Comparison of ENCODE assay signal across 11 cellular contexts in the genomic region with DNA sequence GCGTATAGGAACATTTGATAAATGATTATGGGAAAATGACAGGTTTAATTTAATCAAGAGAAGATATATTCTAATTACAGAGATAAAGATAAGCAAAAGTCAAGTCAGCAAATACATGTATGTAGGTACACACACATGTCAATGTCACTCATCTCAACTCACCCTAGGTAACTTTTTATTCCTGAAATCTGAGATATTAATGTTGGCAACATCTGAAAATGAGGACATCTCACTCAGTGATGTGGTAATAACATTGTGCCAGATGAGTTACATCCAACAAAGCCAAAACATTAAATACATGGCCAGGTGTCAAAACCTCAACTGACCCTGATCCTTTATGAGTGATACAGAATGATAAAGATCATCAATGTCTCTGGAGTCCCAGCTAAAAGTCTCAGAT.
"Had no signal": no experiment of that assay in that cellular context is flagged by ENCODE, and none has a peak within 500 bp of the region (broad histone marks: within the 10 kb centered on the region; RNA-seq: fewer than 3 reads in every experiment).

No MANE protein-coding gene starts in this region.

- H3K36me3 ChIP-seq: HAP-1 had no signal

- DNase-seq: GM23248, GOT3, H7, H9, HCEC 1CT, HFFc6 had no signal

- H3K27ac Mint-ChIP-seq: GM23338, H9, HFFc6 had no signal

- H3K4me3 ChIP-seq: GM23248, GM23338, HAP-1 had no signal

- H3K9ac ChIP-seq: GM23248 had no signal

- H3K9me3 ChIP-seq: HAP-1 had no signal

- H3K4me3 Mint-ChIP-seq: GM23338, H9, HFFc6 had no signal

- H2AFZ ChIP-seq: GM23248, GM23338 had no signal

- ATAC-seq: GM23338, HCT116 had no signal

- FAIRE-seq: H1, H54 had no signal

- H3K9me3 Mint-ChIP-seq: GM23338 had no signal

- H3K27ac ChIP-seq: GM23248 had no signal

- H3K4me2 ChIP-seq: GM23338 had no signal
